27 cellular contexts compared by ENCODE assay signal in genomic region chr17:71379512-71379911, GRCh38.
"Had no signal": no experiment of that assay in that cellular context is flagged by ENCODE, and none has a peak within 500 bp of the region (broad histone marks: within the 10 kb centered on the region; RNA-seq: fewer than 3 reads in every experiment).

No MANE protein-coding gene starts in this region.

- H3K9me3 Mint-ChIP-seq: endodermal cell, mesothelial cell of epicardium had no signal

- FAIRE-seq: endometrium, islet of Langerhans had no signal

- H3K27me3 Mint-ChIP-seq: dendritic cell treated with granulocyte-macrophage colony-stimulating factor and Interleukin-4, amounts not matched to agents 40 ng/mL and 50 ng/mL, for 4 days; effector memory CD8-positive, alpha-beta T cell; naive B cell had no signal

- H3K4me1 Mint-ChIP-seq: endodermal cell, naive B cell had no signal

- H3K36me3 Mint-ChIP-seq: mesothelial cell of epicardium, naive B cell had no signal

- H3K9me3 ChIP-seq: colonic mucosa, esophagus squamous epithelium, gastrocnemius medialis, heart right ventricle, left lung, lower lobe of right lung, mucosa of descending colon had no signal

- H3K27ac ChIP-seq: colonic mucosa, epithelial cell of prostate, esophagus squamous epithelium, gastrocnemius medialis, heart right ventricle, left lung, lower lobe of right lung had no signal

- DNase-seq: colonic mucosa; cortex of kidney; effector CD8-positive, alpha-beta T cell; effector memory CD8-positive, alpha-beta T cell; endodermal cell; erythroblast; esophagus squamous epithelium; foreskin fibroblast; foreskin melanocyte; gastrocnemius medialis; glutamatergic neuron; head of caudate nucleus; heart right ventricle; hippocampal formation; left cardiac atrium; left lung; left ventricle myocardium superior; lower lobe of right lung; mesenchymal stem cell; mucosa of descending colon; naive B cell had no signal

- H3K4me3 ChIP-seq: colonic mucosa, esophagus squamous epithelium, gastrocnemius medialis, heart right ventricle, left lung, lower lobe of right lung, mucosa of descending colon had no signal

- H3K27me3 ChIP-seq: colonic mucosa, esophagus squamous epithelium, gastrocnemius medialis, heart right ventricle, left lung had no signal

- H3K4me1 ChIP-seq: colonic mucosa, esophagus squamous epithelium, gastrocnemius medialis, heart right ventricle, lower lobe of right lung had no signal

- H3K36me3 ChIP-seq: colonic mucosa, esophagus squamous epithelium, gastrocnemius medialis, heart right ventricle, left lung, lower lobe of right lung had no signal

- H3K27ac Mint-ChIP-seq: dendritic cell treated with granulocyte-macrophage colony-stimulating factor and Interleukin-4, amounts not matched to agents 40 ng/mL and 50 ng/mL, for 4 days; effector memory CD8-positive, alpha-beta T cell; endodermal cell; naive B cell had no signal

- H3K4me3 Mint-ChIP-seq: dendritic cell treated with granulocyte-macrophage colony-stimulating factor and Interleukin-4, amounts not matched to agents 40 ng/mL and 50 ng/mL, for 4 days; effector memory CD8-positive, alpha-beta T cell; endodermal cell; mesothelial cell of epicardium; naive B cell had no signal

- ATAC-seq: effector memory CD8-positive, alpha-beta T cell; esophagus mucosa; gastrocnemius medialis; heart right ventricle; left cardiac atrium; left lung; left ventricle myocardium superior; lower lobe of right lung; mucosa of descending colon had no signal
